22 cellular contexts compared by ENCODE assay signal in the genomic region with DNA sequence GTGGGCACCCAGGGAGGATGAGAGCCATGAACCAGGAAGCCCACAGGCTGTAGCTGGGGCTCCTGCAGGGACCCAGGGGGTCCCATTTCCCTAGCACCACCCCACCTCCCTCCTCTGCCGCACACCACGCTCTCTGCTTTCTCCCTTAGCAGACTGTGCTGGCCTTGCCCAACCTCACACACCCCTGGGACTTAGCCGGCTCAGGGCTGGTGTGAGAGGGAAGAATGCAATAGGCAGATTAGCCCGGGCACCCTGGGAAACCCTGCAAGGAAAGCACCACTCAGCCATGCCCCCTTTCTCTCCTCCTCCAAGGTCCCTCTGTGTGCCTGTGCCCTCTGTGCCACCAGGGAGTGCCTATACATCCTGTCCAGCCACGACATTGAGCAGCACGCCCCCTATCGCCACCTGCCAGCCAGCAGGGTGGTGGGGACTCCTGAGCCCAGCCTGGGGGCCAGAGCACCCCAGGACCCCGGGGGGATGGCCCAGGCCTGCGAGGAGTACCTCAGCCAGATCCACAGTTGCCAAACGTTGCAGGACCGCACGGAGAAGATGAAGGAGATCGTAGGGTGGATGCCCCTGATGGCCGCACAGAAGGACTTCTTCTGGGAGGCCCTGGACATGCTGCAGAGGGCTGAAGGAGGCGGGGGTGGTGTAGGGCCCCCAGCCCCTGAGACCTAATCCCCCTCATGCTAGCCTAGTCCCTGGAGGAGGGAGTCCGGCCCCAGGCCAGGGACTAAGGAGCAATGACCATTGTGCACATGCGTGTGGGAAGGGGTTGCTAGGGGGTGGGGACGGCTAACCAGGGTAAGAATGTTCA. TPM values are rescaled to one million over a fixed set of nuclear protein-coding genes. Genes with fewer than 3 reads are reported as not detected.
A peak's percentile ranks its signal among the peaks of the same experiment; 100 is the strongest.
DNase-seq lines count a peak whose midpoint lies in the region; ATAC-seq, FAIRE-seq and TF ChIP-seq lines count a peak whose summit lies in the region.
"Had no signal": no experiment of that assay in that cellular context is flagged by ENCODE, and none has a peak within 500 bp of the region (broad histone marks: within the 10 kb centered on the region; RNA-seq: fewer than 3 reads in every experiment).

No MANE protein-coding gene starts in this region.

- no peak for ATAC-seq in GM19395 (IDR thresholded peaks at IDR 0.05; ENCODE audit: unreplicated experiment)
- no peak for ATAC-seq in left ventricle myocardium superior
- ATAC-seq: heart left ventricle, left lobe of liver had no signal

- H3K9me2 ChIP-seq in OCI-LY1 (ENCODE audit: low read depth, low read length): no peaks in the 10 kb centered on the region

- H3K79me1 ChIP-seq in H1 (ENCODE audit: low read depth, low read length): 0 out of 2 replicates have a peak, but pooled peaks cover 4% of the 10 kb centered on the region

- no peak overlapping the region for H3K23ac ChIP-seq in H1 (ENCODE audit: insufficient read length)

- intact Hi-C loops in left ventricle myocardium superior (cut with micrococcal nuclease): no loop called here

- H3K9me3 ChIP-seq in OCI-LY1 (ENCODE audit: low read length): no peaks in the 10 kb centered on the region
- no peaks in the 10 kb centered on the region for H3K9me3 ChIP-seq in H1 (ENCODE audit: insufficient read depth in 2 of 2, low read depth in 1 of 2, low read length in 1 of 2)
- H3K9me3 ChIP-seq: heart left ventricle, neutrophil had no signal

- no peak overlapping the region for H3K4me3 Mint-ChIP-seq in activated CD4-positive, alpha-beta T cell treated with anti-CD3 and anti-CD28 coated beads, Interleukin-2, amount 10 ng/mL, durations not matched to agents 7 days and 5 days
- H3K4me3 Mint-ChIP-seq: CD4-positive, alpha-beta memory T cell had no signal

- no peak overlapping the region for H3K56ac ChIP-seq in H1 (replicated peaks; ENCODE audit: insufficient read length, low read depth, low read length)

- no peaks in the 10 kb centered on the region for H3K79me2 ChIP-seq in OCI-LY1 (ENCODE audit: insufficient read depth, low read length)
- peaks cover 0 to 6% of the 10 kb centered on the region in 2 experiments; a peak in 1 of 4 replicates for H3K79me2 ChIP-seq in H1 (ENCODE audit: control insufficient read depth in 1 of 2, insufficient read depth in 2 of 2, low read length in 2 of 2)

- DNase-seq in COLO668 (lab: John Stamatoyannopoulos, UW; ENCODE audit: unreplicated experiment) (peak; percentile 7), H1 (ENCODE audit: low read depth in 1 of 2, low spot score in 2 of 2) (peak in 1 of 2 experiments; percentile 63), NOMO-1 (lab: John Stamatoyannopoulos, UW; ENCODE audit: unreplicated experiment in 2 of 2) (no peak), left ventricle myocardium superior (no peak)
- DNase-seq in activated CD4-positive, alpha-beta T cell treated with anti-CD3 and anti-CD28 coated beads, Interleukin-2, amount 10 ng/mL, durations not matched to agents 7 days and 5 days: no peak
- DNase-seq: activated CD4-positive, alpha-beta T cell treated with anti-CD3 and anti-CD28 coated beads, Interleukin-2, amount 10 ng/mL, durations not matched to agents 24 days and 14 days; activated effector memory CD4-positive, alpha-beta T cell treated with anti-CD3 and anti-CD28 coated beads, Interleukin-2, amount 50 U/mL, for 16 hours; CD4-positive, alpha-beta memory T cell; GM23248; heart left ventricle; KG1; NCI-H1092; NCI-H2029; NCI-H446 treated with DMSO at 0.1 percent for 48 hours had no signal

- H3K4me1 Mint-ChIP-seq in activated CD4-positive, alpha-beta T cell treated with anti-CD3 and anti-CD28 coated beads, Interleukin-2, amount 10 ng/mL, durations not matched to agents 7 days and 5 days: peaks cover 34% of the 10 kb centered on the region

- no peaks in the 10 kb centered on the region for H3K36me3 Mint-ChIP-seq in activated CD4-positive, alpha-beta T cell treated with anti-CD3 and anti-CD28 coated beads, Interleukin-2, amount 10 ng/mL, durations not matched to agents 7 days and 5 days (ENCODE audit: low read depth)
- H3K36me3 Mint-ChIP-seq: CD4-positive, alpha-beta memory T cell; type B pancreatic cell had no signal

- H3K27me3 ChIP-seq in OCI-LY1 (ENCODE audit: insufficient read depth, low read length): peaks cover under 1% of the 10 kb centered on the region
- peaks cover 0 to 4% (median 2%) of the 10 kb centered on the region in 4 experiments; a peak in 2 of 7 replicates for H3K27me3 ChIP-seq in H1 (replicated peaks in 1 of 4; ENCODE audit: control insufficient read depth in 3 of 4, extremely low read depth in 1 of 4, insufficient read depth in 3 of 4, low read length in 3 of 4)
- H3K27me3 ChIP-seq: heart left ventricle had no signal

- H3K4me2 ChIP-seq in OCI-LY1 (ENCODE audit: low read length): no peak overlapping the region
- H3K4me2 ChIP-seq in H1 (ENCODE audit: insufficient read depth in 1 of 2, low read depth in 2 of 2, low read length in 2 of 2): no peak overlapping the region; a peak in 1 of 4 replicates

- no peak overlapping the region for H2BK20ac ChIP-seq in H1 (ENCODE audit: low read length)

- no peak overlapping the region for H3K18ac ChIP-seq in H1 (ENCODE audit: extremely low read depth, low read length)

- H2BK15ac ChIP-seq in H1 (ENCODE audit: low read length): no peak overlapping the region

- H4K8ac ChIP-seq in H1 (ENCODE audit: extremely low read depth, insufficient read depth, low read length): no peak overlapping the region

- WGBS in H1 (ENCODE audit: extremely low coverage in 1 of 2, insufficient coverage in 1 of 2, insufficient read length in 1 of 2, insufficient replicate concordance in 2 of 2, low coverage in 1 of 2, low lambda C conversion rate in 2 of 2, missing lambda C conversion rate in 1 of 2), 2 experiments: 86% methylated on average over 15 of the region's 18 CpGs; no CpG with 5 or more reads in 1 of the 2 experiments

- no peak overlapping the region for H2BK5ac ChIP-seq in H1 (ENCODE audit: low read depth, low read length)

- H4K5ac ChIP-seq in H1 (ENCODE audit: insufficient read length, low read depth, low read length): no peak overlapping the region

- no peak overlapping the region for H2BK120ac ChIP-seq in H1 (replicated peaks; ENCODE audit: low read depth, low read length)

- no peak overlapping the region for H2BK12ac ChIP-seq in H1 (ENCODE audit: low read depth, low read length)

- H3K27me3 Mint-ChIP-seq in activated CD4-positive, alpha-beta T cell treated with anti-CD3 and anti-CD28 coated beads, Interleukin-2, amount 10 ng/mL, durations not matched to agents 7 days and 5 days: no peaks in the 10 kb centered on the region
- H3K27me3 Mint-ChIP-seq: CD4-positive, alpha-beta memory T cell; type B pancreatic cell had no signal

- H4K91ac ChIP-seq in H1 (replicated peaks; ENCODE audit: insufficient read length, low read length): no peak overlapping the region

- no peak for FAIRE-seq in H1 (lab: Jason Lieb, UNC)
- FAIRE-seq: TTC549 had no signal

- POLR2A ChIA-PET in H1 (lab: Charles Lee; ENCODE audit: partially characterized antibody): interaction anchor here (1.0 to 8.9 kb wide), 3 partner anchors 13 to 83 kb away, joined by 5 to 172 read pairs (median 67); a partner anchor contains a TSS
- POLR2A ChIA-PET in activated CD4-positive, alpha-beta T cell treated with anti-CD3 and anti-CD28 coated beads, Interleukin-2, amount 10 ng/mL, durations not matched to agents 7 days and 5 days (lab: Charles Lee): no interaction called here

- no peak overlapping the region for H2AK5ac ChIP-seq in H1 (ENCODE audit: low read depth, low read length)

- H3K23me2 ChIP-seq in H1 (ENCODE audit: low read depth, low read length): peaks cover 20% of the 10 kb centered on the region

- TF ChIP-seq CTCF in GM12874 (IDR thresholded peaks at IDR 0.05; ENCODE audit: insufficient read depth, low read depth, low read length) (peak; percentile 16; the same call in 1 of the 2 replicates), OCI-LY1 (IDR thresholded peaks at IDR 0.05; ENCODE audit: low read length) (peak; percentile 85), H1 (IDR thresholded peaks at IDR 0.05; ENCODE audit: control extremely low read depth in 1 of 3, insufficient read depth in 1 of 3, low read depth in 1 of 3, low read length in 3 of 3) (peak in 2 of 3 experiments; percentile 42 to 67; a peak in 3 of 4 replicates)

- no peak overlapping the region for H2AFZ ChIP-seq in OCI-LY1 (ENCODE audit: low read length)
- H2AFZ ChIP-seq in H1 (ENCODE audit: low read length): no peak overlapping the region
- H2AFZ ChIP-seq: GM23248 had no signal

- H3K4me1 ChIP-seq in OCI-LY1 (ENCODE audit: insufficient read depth, low read length, severe bottlenecking) (peaks cover 15% of the 10 kb centered on the region), H1 (replicated peaks in 1 of 4; ENCODE audit: control insufficient read depth in 3 of 4, insufficient read depth in 4 of 4, low read length in 3 of 4) (peaks cover 0 to 24% (median 17%) of the 10 kb centered on the region in 4 experiments; a peak in 6 of 7 replicates)

- CTCF ChIA-PET in H1 (lab: Charles Lee; ENCODE audit: partially characterized antibody): interaction anchor here (0.8 to 5.2 kb wide), 6 partner anchors 11 to 37 kb away, joined by 3 to 51 read pairs (median 4); a partner anchor contains a TSS
- CTCF ChIA-PET in activated CD4-positive, alpha-beta T cell treated with anti-CD3 and anti-CD28 coated beads, Interleukin-2, amount 10 ng/mL, durations not matched to agents 7 days and 5 days (lab: Charles Lee): interaction anchor here (0.6 to 2.5 kb wide), 6 partner anchors 13 to 193 kb away, joined by 3 to 14 read pairs (median 4); a partner anchor contains a TSS

- H3K9me3 Mint-ChIP-seq in activated CD4-positive, alpha-beta T cell treated with anti-CD3 and anti-CD28 coated beads, Interleukin-2, amount 10 ng/mL, durations not matched to agents 7 days and 5 days: no peaks in the 10 kb centered on the region
- H3K9me3 Mint-ChIP-seq: activated CD4-positive, alpha-beta T cell treated with anti-CD3 and anti-CD28 coated beads, Interleukin-2, amount 10 ng/mL, durations not matched to agents 24 days and 14 days; CD4-positive, alpha-beta memory T cell; type B pancreatic cell had no signal

- H3K36me3 ChIP-seq in OCI-LY1 (ENCODE audit: insufficient read depth, low read length): no peaks in the 10 kb centered on the region
- H3K36me3 ChIP-seq in H1 (ENCODE audit: control insufficient read depth in 2 of 4, insufficient read depth in 4 of 4, low read length in 3 of 4): peaks cover 0 to 6% (median 3%) of the 10 kb centered on the region in 4 experiments; a peak in 4 of 8 replicates
- H3K36me3 ChIP-seq: heart left ventricle, neutrophil had no signal

- H3K9ac ChIP-seq in OCI-LY1 (ENCODE audit: low read length) (no peak overlapping the region), H1 (replicated peaks in 1 of 4; ENCODE audit: extremely low read depth in 1 of 4, low read depth in 3 of 4, low read length in 3 of 4) (no peak overlapping the region; a peak in 1 of 7 replicates)
- H3K9ac ChIP-seq: GM23248 had no signal

- TF ChIP-seq RAD21 in H1 (IDR thresholded peaks at IDR 0.05 in 1 of 2, conservative IDR thresholded peaks at IDR 0.05 in 1 of 2; ENCODE audit: low read depth in 2 of 2, low read length in 2 of 2): peak in 1 of 2 experiments; percentile 33; a peak in 1 of 4 replicates

- TF ChIP-seq EP300 in H1 (IDR thresholded peaks at IDR 0.05; ENCODE audit: borderline replicate concordance in 1 of 2, low read depth in 2 of 2, low read length in 2 of 2): no peak

- H4K20me1 ChIP-seq in OCI-LY1 (ENCODE audit: insufficient read depth, low read length) (no peaks in the 10 kb centered on the region), H1 (replicated peaks in 1 of 2; ENCODE audit: control insufficient read depth in 1 of 2, insufficient read depth in 2 of 2, low read length in 2 of 2) (peaks cover 0 to 5% of the 10 kb centered on the region in 2 experiments)

- H3F3A ChIP-seq in OCI-LY1 (ENCODE audit: insufficient read depth, low read length): no peaks in the 10 kb centered on the region

- H3K4ac ChIP-seq in H1 (replicated peaks; ENCODE audit: insufficient read length, low read depth, low read length): no peak overlapping the region

- no peak for TF ChIP-seq POLR2A in H1 (IDR thresholded peaks at IDR 0.05; ENCODE audit: control extremely low read depth in 1 of 2, low read depth in 2 of 2, low read length in 2 of 2)

- no peak overlapping the region for H3K27ac Mint-ChIP-seq in activated CD4-positive, alpha-beta T cell treated with anti-CD3 and anti-CD28 coated beads, Interleukin-2, amount 10 ng/mL, durations not matched to agents 7 days and 5 days
- H3K27ac Mint-ChIP-seq: CD4-positive, alpha-beta memory T cell; type B pancreatic cell had no signal

- no peak overlapping the region for H3K4me3 ChIP-seq in OCI-LY1 (ENCODE audit: low read depth, low read length, poor library complexity, severe bottlenecking)
- H3K4me3 ChIP-seq in H1 (ENCODE audit: extremely low read depth in 1 of 4, insufficient read depth in 2 of 4, low read depth in 3 of 4, low read length in 4 of 4): no peak overlapping the region
- H3K4me3 ChIP-seq: GM23248, heart left ventricle had no signal

- no peak overlapping the region for H3K27ac ChIP-seq in OCI-LY1 (ENCODE audit: low read depth, low read length, poor library complexity, severe bottlenecking)
- H3K27ac ChIP-seq in H1 (ENCODE audit: low read depth, low read length): no peak overlapping the region
- H3K27ac ChIP-seq: GM23248, heart left ventricle, neutrophil had no signal

- no peak overlapping the region for H3K14ac ChIP-seq in H1 (ENCODE audit: insufficient read length)

RNA-seq across cellular contexts. Expression of a gene that starts 1.7 kb away (rescaled TPM):
- 69.2 and 70.6 TPM in 2 replicates for total RNA-seq in H1 (2021; fragmentation: NEBNext Ultra II Directional; extraction: Animal tissue kit (Norgen Biotek cat#: 25700))
- 21.5 and 46.6 TPM in 2 replicates for polyA plus RNA-seq in H1 (2011; rRNA removed)
- 26.8 TPM for polyA plus RNA-seq in H1 (2011; cell fraction: cytosol; rRNA removed)
- 126 TPM for polyA plus RNA-seq in H1 (2011; cell fraction: nucleus; rRNA removed)
- 80.3 to 96.2 TPM (median 87.0 TPM) in 4 replicates for polyA plus RNA-seq in H1 (2012, experiment 1 of 2)
- 81.2 TPM for polyA plus RNA-seq in H1 (2012, experiment 2 of 2)
- polyA plus RNA-seq in H1 (2013, experiment 1 of 2): 132 TPM
- 122 TPM for polyA plus RNA-seq in H1 (2013, experiment 2 of 2)
- polyA minus RNA-seq in H1 (2011; rRNA and poly(A)+ RNA removed): 7.8 and 13.1 TPM in 2 replicates
- 27.5 TPM for polyA minus RNA-seq in H1 (2011; cell fraction: cytosol; rRNA and poly(A)+ RNA removed)
- polyA minus RNA-seq in H1 (2011; cell fraction: nucleus; rRNA and poly(A)+ RNA removed): 29.2 TPM
- 10 to 100 TPM; 17.3 to 18.3 TPM for total RNA-seq in activated CD4-positive, alpha-beta T cell treated with anti-CD3 and anti-CD28 coated beads, Interleukin-2, amount 10 ng/mL, durations not matched to agents 7 days and 5 days
- 40.4 TPM for total RNA-seq in left ventricle myocardium superior

RNA-seq across cellular contexts. Expression of a gene that starts 11.9 kb away (rescaled TPM):
- 19.3 and 20.7 TPM in 2 replicates for total RNA-seq in H1 (2021; fragmentation: NEBNext Ultra II Directional; extraction: Animal tissue kit (Norgen Biotek cat#: 25700))
- 21.4 and 45.7 TPM in 2 replicates for polyA plus RNA-seq in H1 (2011; rRNA removed)
- 10.1 TPM for polyA plus RNA-seq in H1 (2011; cell fraction: cytosol; rRNA removed)
- 23.8 TPM for polyA plus RNA-seq in H1 (2011; cell fraction: nucleus; rRNA removed)
- 15.9 to 26.5 TPM (median 22.6 TPM) in 4 replicates for polyA plus RNA-seq in H1 (2012, experiment 1 of 2)
- polyA plus RNA-seq in H1 (2012, experiment 2 of 2): 25.8 TPM
- 19.0 TPM for polyA plus RNA-seq in H1 (2013, experiment 1 of 2)
- polyA plus RNA-seq in H1 (2013, experiment 2 of 2): 17.7 TPM
- 7.0 and 8.1 TPM in 2 replicates for polyA minus RNA-seq in H1 (2011; rRNA and poly(A)+ RNA removed)
- polyA minus RNA-seq in H1 (2011; cell fraction: cytosol; rRNA and poly(A)+ RNA removed): 7.4 TPM
- polyA minus RNA-seq in H1 (2011; cell fraction: nucleus; rRNA and poly(A)+ RNA removed): 8.7 TPM
- 10 to 100 TPM; 59.7 to 66.7 TPM for total RNA-seq in activated CD4-positive, alpha-beta T cell treated with anti-CD3 and anti-CD28 coated beads, Interleukin-2, amount 10 ng/mL, durations not matched to agents 7 days and 5 days
- total RNA-seq in left ventricle myocardium superior: 9.1 TPM

RNA-seq across cellular contexts. Expression of a gene that starts 14.3 kb away (rescaled TPM):
- 0.35 and 0.59 TPM in 2 replicates for total RNA-seq in H1 (2021; fragmentation: NEBNext Ultra II Directional; extraction: Animal tissue kit (Norgen Biotek cat#: 25700))
- 0.57 and 0.83 TPM in 2 replicates for polyA plus RNA-seq in H1 (2011; rRNA removed)
- 0.57 TPM for polyA plus RNA-seq in H1 (2011; cell fraction: cytosol; rRNA removed)
- polyA plus RNA-seq in H1 (2011; cell fraction: nucleus; rRNA removed): 1.4 TPM
- 0.80 to 1.5 TPM (median 1.1 TPM) in 4 replicates for polyA plus RNA-seq in H1 (2012, experiment 1 of 2)
- polyA plus RNA-seq in H1 (2012, experiment 2 of 2): 0.17 TPM
- 0.39 TPM for polyA plus RNA-seq in H1 (2013, experiment 1 of 2)
- 0.28 TPM for polyA plus RNA-seq in H1 (2013, experiment 2 of 2)
- 0.66 and 0.95 TPM in 2 replicates for polyA minus RNA-seq in H1 (2011; rRNA and poly(A)+ RNA removed)
- polyA minus RNA-seq in H1 (2011; cell fraction: cytosol; rRNA and poly(A)+ RNA removed): not detected
- 0.30 TPM for polyA minus RNA-seq in H1 (2011; cell fraction: nucleus; rRNA and poly(A)+ RNA removed)
- 1 to 10 TPM; 1.3 to 1.5 TPM for total RNA-seq in activated CD4-positive, alpha-beta T cell treated with anti-CD3 and anti-CD28 coated beads, Interleukin-2, amount 10 ng/mL, durations not matched to agents 7 days and 5 days
- 0.77 TPM for total RNA-seq in left ventricle myocardium superior

RNA-seq across cellular contexts. Expression of a gene that starts 14.5 kb away (rescaled TPM):
- 34.5 and 36.6 TPM in 2 replicates for total RNA-seq in H1 (2021; fragmentation: NEBNext Ultra II Directional; extraction: Animal tissue kit (Norgen Biotek cat#: 25700))
- 15.5 and 36.5 TPM in 2 replicates for polyA plus RNA-seq in H1 (2011; rRNA removed)
- polyA plus RNA-seq in H1 (2011; cell fraction: cytosol; rRNA removed): 14.3 TPM
- 126 TPM for polyA plus RNA-seq in H1 (2011; cell fraction: nucleus; rRNA removed)
- 16.5 to 30.3 TPM (median 28.4 TPM) in 4 replicates for polyA plus RNA-seq in H1 (2012, experiment 1 of 2)
- polyA plus RNA-seq in H1 (2012, experiment 2 of 2): 20.6 TPM
- 30.9 TPM for polyA plus RNA-seq in H1 (2013, experiment 1 of 2)
- 27.8 TPM for polyA plus RNA-seq in H1 (2013, experiment 2 of 2)
- 10.6 and 13.2 TPM in 2 replicates for polyA minus RNA-seq in H1 (2011; rRNA and poly(A)+ RNA removed)
- 26.1 TPM for polyA minus RNA-seq in H1 (2011; cell fraction: cytosol; rRNA and poly(A)+ RNA removed)
- polyA minus RNA-seq in H1 (2011; cell fraction: nucleus; rRNA and poly(A)+ RNA removed): 45.6 TPM
- total RNA-seq in activated CD4-positive, alpha-beta T cell treated with anti-CD3 and anti-CD28 coated beads, Interleukin-2, amount 10 ng/mL, durations not matched to agents 7 days and 5 days: 100 to 1,000 TPM; 189 to 217 TPM
- 27.3 TPM for total RNA-seq in left ventricle myocardium superior

RNA-seq across cellular contexts. Expression of a gene that starts 26.7 kb away (rescaled TPM):
- total RNA-seq in H1 (2021; fragmentation: NEBNext Ultra II Directional; extraction: Animal tissue kit (Norgen Biotek cat#: 25700)): 5.4 and 5.8 TPM in 2 replicates
- 3.6 and 8.2 TPM in 2 replicates for polyA plus RNA-seq in H1 (2011; rRNA removed)
- 2.3 TPM for polyA plus RNA-seq in H1 (2011; cell fraction: cytosol; rRNA removed)
- polyA plus RNA-seq in H1 (2011; cell fraction: nucleus; rRNA removed): 33.0 TPM
- 4.8 to 6.4 TPM (median 5.3 TPM) in 4 replicates for polyA plus RNA-seq in H1 (2012, experiment 1 of 2)
- polyA plus RNA-seq in H1 (2012, experiment 2 of 2): 4.1 TPM
- polyA plus RNA-seq in H1 (2013, experiment 1 of 2): 5.7 TPM
- 4.9 TPM for polyA plus RNA-seq in H1 (2013, experiment 2 of 2)
- polyA minus RNA-seq in H1 (2011; rRNA and poly(A)+ RNA removed): not detected in 2 replicates
- not detected for polyA minus RNA-seq in H1 (2011; cell fraction: cytosol; rRNA and poly(A)+ RNA removed)
- polyA minus RNA-seq in H1 (2011; cell fraction: nucleus; rRNA and poly(A)+ RNA removed): 3.1 TPM
- total RNA-seq in activated CD4-positive, alpha-beta T cell treated with anti-CD3 and anti-CD28 coated beads, Interleukin-2, amount 10 ng/mL, durations not matched to agents 7 days and 5 days: 10 to 100 TPM; 34.6 to 36.1 TPM
- 0.77 TPM for total RNA-seq in left ventricle myocardium superior
- total RNA-seq: GM23248, pulmonary artery endothelial cell had no signal
- polyA plus RNA-seq: GM23248 had no signal

Comparison
In these comparisons a context has a peak if more than half of its experiments do, and no peak if none do; other contexts are left out.
1. CTCF ChIP-seq: peak in every context shown above with its lines; median percentile 85 in OCI-LY1; 54 in H1; 16 in GM12874.